In genomic region chr2:190670182-190670946, GRCh38 we compare ENCODE assay signal across 14 cellular contexts. TPM values are rescaled to one million over a fixed set of nuclear protein-coding genes. Genes with fewer than 3 reads are reported as not detected.
DNase-seq lines count a peak whose midpoint lies in the region; ATAC-seq and TF ChIP-seq lines count a peak whose summit lies in the region.
"Had no signal": no experiment of that assay in that cellular context is flagged by ENCODE, and none has a peak within 500 bp of the region (broad histone marks: within the 10 kb centered on the region; RNA-seq: fewer than 3 reads in every experiment).

No MANE protein-coding gene starts in this region.

- H2AFZ ChIP-seq in GM23338 = no peak overlapping the region

- peak overlapping the region; percentile 11; the same call in 1 of the 2 replicates for H3K27ac ChIP-seq in GM23338 (ENCODE audit: low read depth)
- H3K27ac ChIP-seq: breast epithelium, thyroid gland, VCaP had no signal

- no peaks in the 10 kb centered on the region for H3F3A ChIP-seq in GM23338 (replicated peaks; ENCODE audit: low read depth)

- no peak overlapping the region for H3K4me3 Mint-ChIP-seq in activated T-cell treated with anti-CD3 and anti-CD28 coated beads, Interleukin-2, amount 50 U/mL, for 24 hours
- H3K4me3 Mint-ChIP-seq in GM23338 = no peak overlapping the region

- peaks cover 6% of the 10 kb centered on the region; the same call in 1 of the 2 replicates for H3K4me1 ChIP-seq in GM23338 (ENCODE audit: insufficient read depth)
- H3K4me1 ChIP-seq: thyroid gland had no signal

- peaks cover 11% of the 10 kb centered on the region; the same call in 1 of the 2 replicates for H3K79me2 ChIP-seq in GM23338 (replicated peaks; ENCODE audit: insufficient read depth)

- no peak overlapping the region for H3K4me2 ChIP-seq in GM23338
- H3K4me2 ChIP-seq: smooth muscle cell had no signal

- ATAC-seq in GM23338 = no peak
- ATAC-seq in HG03354 (IDR thresholded peaks at IDR 0.05; ENCODE audit: poor library complexity, severe bottlenecking, unreplicated experiment) = peak; percentile 67
- no peak for ATAC-seq in GM21423 (IDR thresholded peaks at IDR 0.05; ENCODE audit: unreplicated experiment)
- ATAC-seq in GM21737 (IDR thresholded peaks at IDR 0.05; ENCODE audit: unreplicated experiment) = no peak

- H4K20me1 ChIP-seq in GM23338 (replicated peaks; ENCODE audit: insufficient read depth) = no peaks in the 10 kb centered on the region

- peaks cover 52% of the 10 kb centered on the region for H3K4me1 Mint-ChIP-seq in activated T-cell treated with anti-CD3 and anti-CD28 coated beads, Interleukin-2, amount 50 U/mL, for 24 hours (ENCODE audit: low read depth)
- H3K4me1 Mint-ChIP-seq in GM23338 = peaks cover 9% of the 10 kb centered on the region

- H3K27me3 ChIP-seq in GM23338 (ENCODE audit: insufficient read depth) = no peaks in the 10 kb centered on the region
- H3K27me3 ChIP-seq: breast epithelium, thyroid gland had no signal

- H3K27ac Mint-ChIP-seq in activated T-cell treated with anti-CD3 and anti-CD28 coated beads, Interleukin-2, amount 50 U/mL, for 24 hours = peak overlapping the region; percentile 40
- H3K27ac Mint-ChIP-seq in GM23338 = no peak overlapping the region

- H3K27me3 Mint-ChIP-seq in activated T-cell treated with anti-CD3 and anti-CD28 coated beads, Interleukin-2, amount 50 U/mL, for 24 hours = no peaks in the 10 kb centered on the region
- H3K27me3 Mint-ChIP-seq in GM23338 (ENCODE audit: insufficient read depth, low read depth, poor library complexity) = peaks cover 2% of the 10 kb centered on the region

- peaks cover 82% of the 10 kb centered on the region for H3K36me3 Mint-ChIP-seq in activated T-cell treated with anti-CD3 and anti-CD28 coated beads, Interleukin-2, amount 50 U/mL, for 24 hours (ENCODE audit: low read depth)
- peaks cover 15% of the 10 kb centered on the region for H3K36me3 Mint-ChIP-seq in GM23338 (ENCODE audit: low read depth)

- no peak overlapping the region for H3K4me3 ChIP-seq in GM23338
- H3K4me3 ChIP-seq: breast epithelium, smooth muscle cell, thyroid gland had no signal

- H3K9me2 ChIP-seq in GM23338 (ENCODE audit: insufficient read depth) = no peaks in the 10 kb centered on the region

- no peak for TF ChIP-seq CTCF in GM23338 (conservative IDR thresholded peaks at IDR 0.05; ENCODE audit: low read depth in 2 of 2)

- DNase-seq in activated T-cell treated with anti-CD3 and anti-CD28 coated beads, Interleukin-2, amount 50 U/mL, for 24 hours = no peak
- DNase-seq in activated T-cell treated with anti-CD3 and anti-CD28 coated beads for 4 hours (no peak), GM23338 (ENCODE audit: low spot score) (no peak), medulla oblongata (ENCODE audit: extremely low spot score) (no peak), DMS 273 treated with DMSO at 0.1 percent for 48 hours (lab: John Stamatoyannopoulos, UW) (no peak)
- DNase-seq: hippocampal formation, NCI-H1436, thyroid gland had no signal

- H3K36me3 ChIP-seq in GM23338 (ENCODE audit: insufficient read depth) = no peaks in the 10 kb centered on the region
- H3K36me3 ChIP-seq: breast epithelium had no signal

- no peaks in the 10 kb centered on the region for H3K9me3 Mint-ChIP-seq in activated T-cell treated with anti-CD3 and anti-CD28 coated beads, Interleukin-2, amount 50 U/mL, for 24 hours
- peaks cover 6% of the 10 kb centered on the region for H3K9me3 Mint-ChIP-seq in GM23338

TF ChIP-seq in GM23338, 12 proteins besides CTCF, POLR2A, EP300 and RAD21 (continues in another document):
- TF ChIP-seq ZNF462 (CRISPR knock-in tag; IDR thresholded peaks at IDR 0.05) (no peak), EZH2phosphoT487 (IDR thresholded peaks at IDR 0.05; ENCODE audit: unreplicated experiment) (no peak), NANOG (IDR thresholded peaks at IDR 0.05; ENCODE audit: borderline replicate concordance) (no peak), ZNF114 (CRISPR knock-in tag; IDR thresholded peaks at IDR 0.05) (no peak), STAT1 (IDR thresholded peaks at IDR 0.05; ENCODE audit: unreplicated experiment) (no peak), ETS1 (IDR thresholded peaks at IDR 0.05) (no peak), CREB1 (CRISPR knock-in tag; IDR thresholded peaks at IDR 0.05; ENCODE audit: low read depth) (no peak), ZNF331 (CRISPR knock-in tag; IDR thresholded peaks at IDR 0.05; ENCODE audit: low read depth) (no peak)

RNA-seq across cellular contexts. Expression of gene NAB1, which starts 21.5 kb away (rescaled TPM):
- total RNA-seq in GM23338 (2014; rRNA removed; shearing (Covaris generic)) = 35.9 and 40.2 TPM in 2 replicates
- 8.3 and 10.4 TPM in 2 replicates for polyA plus RNA-seq in GM23338 (2016; fragmentation: Nextera tagmentation; extraction: Ambion mirVana)
